In genomic region chr19:42241279-42241678, GRCh38 we compare ENCODE assay signal across 8 cellular contexts. TPM values are rescaled to one million over a fixed set of nuclear protein-coding genes. Genes with fewer than 3 reads are reported as not detected.
A peak's percentile ranks its signal among the peaks of the same experiment; 100 is the strongest.
DNase-seq lines count a peak whose midpoint lies in the region; ATAC-seq and TF ChIP-seq lines count a peak whose summit lies in the region.

No MANE protein-coding gene starts in this region.

- H2AFZ ChIP-seq in SU-DHL-6 (ENCODE audit: low read depth, low read length, severe bottlenecking): no peak overlapping the region

- H3K27ac ChIP-seq in SU-DHL-6 (ENCODE audit: low read depth, low read length): no peak overlapping the region
- no peak overlapping the region for H3K27ac ChIP-seq in rectal smooth muscle tissue (ENCODE audit: low read depth, low read length)

- H3K27me3 ChIP-seq in SU-DHL-6 (ENCODE audit: low read length): no peaks in the 10 kb centered on the region
- H3K27me3 ChIP-seq in rectal smooth muscle tissue (ENCODE audit: control insufficient read depth, insufficient read depth, low read length): no peaks in the 10 kb centered on the region

- H3K9ac ChIP-seq in SU-DHL-6 (ENCODE audit: low read length) (peak overlapping the region; percentile 68), rectal smooth muscle tissue (ENCODE audit: low read length) (peak overlapping the region; percentile 66)

- H3K79me2 ChIP-seq in SU-DHL-6 (ENCODE audit: insufficient read depth, low read length): peaks cover 26% of the 10 kb centered on the region

- H3K4me2 ChIP-seq in SU-DHL-6 (ENCODE audit: low read depth, low read length, poor library complexity, severe bottlenecking): peak overlapping the region; percentile 93

- ATAC-seq in GM19035 (IDR thresholded peaks at IDR 0.05; ENCODE audit: unreplicated experiment) (no peak), sciatic nerve (no peak), GM18517 (IDR thresholded peaks at IDR 0.05; ENCODE audit: unreplicated experiment) (no peak), HG02840 (IDR thresholded peaks at IDR 0.05; ENCODE audit: low FRiP score, unreplicated experiment) (no peak)

- peaks cover 14% of the 10 kb centered on the region for H3K4me1 ChIP-seq in rectal smooth muscle tissue (ENCODE audit: control insufficient read depth, insufficient read depth, low read length)

- no peaks in the 10 kb centered on the region for H4K20me1 ChIP-seq in SU-DHL-6 (ENCODE audit: low read depth, low read length)

- H3F3A ChIP-seq in SU-DHL-6 (ENCODE audit: insufficient read depth): peaks cover 4% of the 10 kb centered on the region; the same call in 1 of the 2 replicates

- TF ChIP-seq CTCF in SU-DHL-6 (IDR thresholded peaks at IDR 0.05; ENCODE audit: insufficient read depth, low read length, poor library complexity, severe bottlenecking) (no peak), fibroblast of the aortic adventitia (IDR thresholded peaks at IDR 0.05; ENCODE audit: insufficient read depth, low read length) (no peak)

- H3K9me2 ChIP-seq in SU-DHL-6 (replicated peaks; ENCODE audit: insufficient read depth, low read length): no peaks in the 10 kb centered on the region

- H3K36me3 ChIP-seq in SU-DHL-6 (ENCODE audit: low read length) (no peaks in the 10 kb centered on the region), rectal smooth muscle tissue (ENCODE audit: control insufficient read depth, insufficient read depth, low read length) (peaks cover 11% of the 10 kb centered on the region)

- no peaks in the 10 kb centered on the region for H3K9me3 ChIP-seq in SU-DHL-6 (ENCODE audit: insufficient read depth, low read length)

- intact Hi-C loops in sciatic nerve (cut with DNase I): loop anchor here (10.0 kb wide), 1 partner anchor 54 kb away; no protein-coding TSS in a partner anchor

- DNase-seq in fibroblast of the aortic adventitia (ENCODE audit: low read depth) (no peak), sciatic nerve (ENCODE audit: low spot score) (no peak)

- H3K4me3 ChIP-seq in GM08714 (ENCODE audit: low read length) (peak overlapping the region; percentile 98), SU-DHL-6 (ENCODE audit: insufficient read depth, low read length, poor library complexity, severe bottlenecking) (peak overlapping the region; percentile 61), fibroblast of the aortic adventitia (ENCODE audit: low read depth, low read length) (peak overlapping the region; percentile 90), rectal smooth muscle tissue (ENCODE audit: low read length) (peak overlapping the region; percentile 66)

RNA-seq across cellular contexts. Expression of gene GSK3A, which starts 1.1 kb away (rescaled TPM):
- total RNA-seq in fibroblast of the aortic adventitia (ENCODE audit: low replicate concordance): 3.1 and 18.3 TPM in 2 replicates
- 29.2 TPM for total RNA-seq in sciatic nerve

RNA-seq across cellular contexts. Expression of gene ERF, which starts 13.6 kb away (rescaled TPM):
- total RNA-seq in fibroblast of the aortic adventitia (ENCODE audit: low replicate concordance): 18.2 and 30.4 TPM in 2 replicates
- total RNA-seq in sciatic nerve: 90.7 TPM

RNA-seq across cellular contexts. Expression of gene ZNF526, which starts 21.2 kb away (rescaled TPM):
- total RNA-seq in fibroblast of the aortic adventitia (ENCODE audit: low replicate concordance) (6.0 and 13.0 TPM in 2 replicates), sciatic nerve (12.1 TPM)

RNA-seq across cellular contexts. Expression of gene DEDD2, which starts 23.8 kb away (rescaled TPM):
- 11.1 and 13.5 TPM in 2 replicates for total RNA-seq in fibroblast of the aortic adventitia (ENCODE audit: low replicate concordance)
- total RNA-seq in sciatic nerve: 21.8 TPM

RNA-seq across cellular contexts. Expression of gene CIC, which starts 27.8 kb away (rescaled TPM):
- total RNA-seq in fibroblast of the aortic adventitia (ENCODE audit: low replicate concordance) (35.3 and 36.1 TPM in 2 replicates), sciatic nerve (92.1 TPM)
